ENCODE assay signal across 10 cellular contexts in the genomic region with DNA sequence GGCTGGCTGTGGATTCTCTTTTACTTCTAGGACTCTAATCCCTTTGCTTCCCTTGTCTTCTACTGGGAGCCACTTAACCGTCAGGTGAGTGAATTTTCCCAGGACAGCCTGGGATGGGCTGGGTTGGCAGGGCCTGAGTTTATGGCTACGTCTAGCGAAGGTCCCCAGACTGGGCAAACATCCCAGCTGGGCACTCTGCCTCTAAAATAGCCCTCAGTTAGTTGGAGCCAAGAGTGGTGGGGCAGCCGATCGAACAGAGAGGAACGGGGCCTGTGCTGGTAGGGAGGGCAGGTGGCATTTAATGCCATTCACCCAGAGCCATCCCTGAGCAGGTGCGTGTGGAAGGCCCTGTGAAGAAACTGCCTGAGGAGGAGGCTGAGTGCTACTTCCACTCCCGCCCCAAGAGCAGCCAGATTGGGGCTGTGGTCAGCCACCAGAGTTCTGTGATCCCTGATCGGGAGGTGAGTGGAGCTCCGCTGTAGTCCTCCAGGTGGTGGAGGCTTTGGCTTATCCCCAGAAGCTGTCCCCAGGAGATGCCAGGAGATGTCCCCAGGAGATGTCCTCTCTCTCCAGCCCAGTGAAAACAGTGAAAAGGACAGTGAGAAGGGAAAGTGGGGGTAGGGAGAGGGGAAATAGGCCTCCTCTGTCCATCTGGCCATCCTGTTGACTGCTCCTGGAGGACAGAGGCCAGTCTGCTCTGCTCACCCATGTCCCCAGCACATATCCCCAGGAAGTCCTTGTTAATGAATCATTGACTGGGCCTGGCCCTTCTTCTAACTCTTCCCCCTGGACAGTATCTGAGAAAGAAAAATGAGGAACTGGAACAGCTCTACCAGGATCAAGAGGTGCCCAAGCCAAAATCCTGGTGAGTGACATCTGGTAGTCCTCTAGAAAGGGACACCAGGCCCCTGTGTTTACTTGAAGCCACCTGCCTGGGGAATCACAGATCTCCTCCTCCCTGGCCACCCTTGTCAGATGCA. TPM values are rescaled to one million over a fixed set of nuclear protein-coding genes. Genes with fewer than 3 reads are reported as not detected.
A peak's percentile ranks its signal among the peaks of the same experiment; 100 is the strongest.
DNase-seq lines count a peak whose midpoint lies in the region; TF ChIP-seq lines count a peak whose summit lies in the region.
"Had no signal": no experiment of that assay in that cellular context is flagged by ENCODE, and none has a peak within 500 bp of the region (broad histone marks: within the 10 kb centered on the region; RNA-seq: fewer than 3 reads in every experiment).

No MANE protein-coding gene starts in this region.

- H3K79me2 ChIP-seq in OCI-LY3 (ENCODE audit: low read length) = peaks cover 28% of the 10 kb centered on the region

- CTCF ChIA-PET in CD8-positive, alpha-beta memory T cell (lab: Charles Lee) = interaction anchor here (0.9 to 17.2 kb wide), 12 partner anchors 8 to 148 kb away, joined by 3 to 191 read pairs (median 4); partner anchors contain the start of genes CDK5RAP3 and PRR15L

- no peaks in the 10 kb centered on the region for H4K20me1 ChIP-seq in OCI-LY3 (ENCODE audit: insufficient read depth, low read length)

- no peak overlapping the region for H3K4me3 ChIP-seq in CD8-positive, alpha-beta memory T cell (ENCODE audit: low read length)
- H3K4me3 ChIP-seq in OCI-LY3 (ENCODE audit: low read length) (no peak overlapping the region), coronary artery (no peak overlapping the region)
- H3K4me3 ChIP-seq: ovary, SK-N-MC had no signal

- no peaks in the 10 kb centered on the region for H3K9me3 ChIP-seq in CD8-positive, alpha-beta memory T cell (ENCODE audit: low read length)
- no peaks in the 10 kb centered on the region for H3K9me3 ChIP-seq in OCI-LY3 (ENCODE audit: insufficient read depth, low read length)
- H3K9me3 ChIP-seq: ovary had no signal

- H3K4me3 Mint-ChIP-seq in CD8-positive, alpha-beta memory T cell = peak overlapping the region in 4 of 7 donors; percentile 19 to 64 (median 46)
- H3K4me3 Mint-ChIP-seq in mesothelial cell of epicardium = no peak overlapping the region

- H3K27ac Mint-ChIP-seq in CD8-positive, alpha-beta memory T cell = peak overlapping the region; percentile 61 to 97 (median 74)
- H3K27ac Mint-ChIP-seq in mesothelial cell of epicardium = no peak overlapping the region

- no peaks in the 10 kb centered on the region for H3K27me3 Mint-ChIP-seq in CD8-positive, alpha-beta memory T cell
- no peaks in the 10 kb centered on the region for H3K27me3 Mint-ChIP-seq in mesothelial cell of epicardium (ENCODE audit: low read depth)

- H3K4me1 Mint-ChIP-seq in CD8-positive, alpha-beta memory T cell = peaks cover 50 to 75% (median 63%) of the 10 kb centered on the region in 3 donors
- H3K4me1 Mint-ChIP-seq in mesothelial cell of epicardium = peaks cover 23% of the 10 kb centered on the region

- peak in 1 of 5 donors; percentile 9 for DNase-seq in CD8-positive, alpha-beta memory T cell
- DNase-seq in coronary artery (ENCODE audit: low spot score) (no peak), pons (ENCODE audit: low spot score) (peak; percentile 36), NCI-H1105 (lab: John Stamatoyannopoulos, UW) (no peak), OCI-M1 (lab: John Stamatoyannopoulos, UW) (no peak), OCI-M2 (lab: John Stamatoyannopoulos, UW; ENCODE audit: unreplicated experiment) (no peak), mesothelial cell of epicardium (ENCODE audit: low spot score in 2 of 2, unreplicated experiment in 2 of 2) (no peak)
- DNase-seq: ovary had no signal

- H3K4me1 ChIP-seq in CD8-positive, alpha-beta memory T cell (ENCODE audit: insufficient read depth, low read length) = peaks cover 68% of the 10 kb centered on the region
- peaks cover 43% of the 10 kb centered on the region for H3K4me1 ChIP-seq in OCI-LY3 (ENCODE audit: low read length)

- no peak overlapping the region for H3K4me2 ChIP-seq in OCI-LY3 (ENCODE audit: low read length)

- peaks cover 0 to 29% (median 10%) of the 10 kb centered on the region in 3 donors for H3K36me3 Mint-ChIP-seq in CD8-positive, alpha-beta memory T cell
- H3K36me3 Mint-ChIP-seq in mesothelial cell of epicardium = no peaks in the 10 kb centered on the region

- no peak overlapping the region for H2AFZ ChIP-seq in OCI-LY3 (ENCODE audit: low read depth, low read length)

- H3K36me3 ChIP-seq in CD8-positive, alpha-beta memory T cell (ENCODE audit: insufficient read depth, low read length) = no peaks in the 10 kb centered on the region
- H3K36me3 ChIP-seq in OCI-LY3 (replicated peaks; ENCODE audit: low read depth, low read length) = peaks cover 45% of the 10 kb centered on the region
- H3K36me3 ChIP-seq: ovary had no signal

- no peaks in the 10 kb centered on the region for H3K9me3 Mint-ChIP-seq in CD8-positive, alpha-beta memory T cell
- no peaks in the 10 kb centered on the region for H3K9me3 Mint-ChIP-seq in mesothelial cell of epicardium

- H3K27me3 ChIP-seq in CD8-positive, alpha-beta memory T cell (ENCODE audit: insufficient read depth, low read length, poor library complexity, severe bottlenecking) = no peaks in the 10 kb centered on the region
- no peaks in the 10 kb centered on the region for H3K27me3 ChIP-seq in OCI-LY3 (ENCODE audit: low read depth, low read length)
- H3K27me3 ChIP-seq: ovary had no signal

- POLR2A ChIA-PET in CD8-positive, alpha-beta memory T cell (lab: Charles Lee) = interaction anchor here (0.8 to 1.1 kb wide), 2 partner anchors 25 to 51 kb away, joined by 3 to 4 read pairs; partner anchors contain the start of gene CDK5RAP3

- H3K9ac ChIP-seq in OCI-LY3 (ENCODE audit: low read length) = no peak overlapping the region

- TF ChIP-seq CTCF in OCI-LY3 (IDR thresholded peaks at IDR 0.05; ENCODE audit: low read depth, low read length) (no peak), coronary artery (IDR thresholded peaks at IDR 0.05) (no peak), mesothelial cell of epicardium (IDR thresholded peaks at IDR 0.05; ENCODE audit: unreplicated experiment) (no peak)

- H3K27ac ChIP-seq in CD8-positive, alpha-beta memory T cell (ENCODE audit: low read depth, low read length) = no peak overlapping the region
- peak overlapping the region; percentile 22; the same call in 1 of the 2 replicates for H3K27ac ChIP-seq in OCI-LY3 (ENCODE audit: low read length)
- H3K27ac ChIP-seq in coronary artery = peak overlapping the region; percentile 3 to 25
- H3K27ac ChIP-seq: ovary, SK-N-MC had no signal

RNA-seq across cellular contexts. Expression of gene PNPO, which starts 4.4 kb away (rescaled TPM):
- total RNA-seq in CD8-positive, alpha-beta memory T cell = 10 to 100 TPM; 55.5 to 57.7 TPM
- polyA plus RNA-seq in CD8-positive, alpha-beta memory T cell = 20.3 TPM
- total RNA-seq in mesothelial cell of epicardium = 7.4 to 10.4 TPM (median 8.3 TPM) in 3 replicates

RNA-seq across cellular contexts. Expression of gene PRR15L, which starts 11.9 kb away (rescaled TPM):
- not detected for total RNA-seq in CD8-positive, alpha-beta memory T cell
- polyA plus RNA-seq in CD8-positive, alpha-beta memory T cell = not detected
- 3.4 to 3.6 TPM (median 3.4 TPM) in 3 replicates for total RNA-seq in mesothelial cell of epicardium

RNA-seq across cellular contexts. Expression of gene CDK5RAP3, which starts 25.1 kb away (rescaled TPM):
- 100 to 1,000 TPM; 178 to 184 TPM for total RNA-seq in CD8-positive, alpha-beta memory T cell
- polyA plus RNA-seq in CD8-positive, alpha-beta memory T cell = 81.3 TPM
- total RNA-seq in mesothelial cell of epicardium = 231 to 251 TPM (median 236 TPM) in 3 replicates

RNA-seq across cellular contexts. Expression of gene SP2, which starts 49.8 kb away (rescaled TPM):
- 10 to 100 TPM; 21.5 to 22.1 TPM for total RNA-seq in CD8-positive, alpha-beta memory T cell
- polyA plus RNA-seq in CD8-positive, alpha-beta memory T cell = 13.4 TPM
- 17.0 to 18.0 TPM (median 17.0 TPM) in 3 replicates for total RNA-seq in mesothelial cell of epicardium
